In genomic region chr1:224067207-224067606, GRCh38 we compare ENCODE assay signal across 15 cellular contexts. TPM values are rescaled to one million over a fixed set of nuclear protein-coding genes. Genes with fewer than 3 reads are reported as not detected.
DNase-seq lines count a peak whose midpoint lies in the region; ATAC-seq and TF ChIP-seq lines count a peak whose summit lies in the region.
"Had no signal": no experiment of that assay in that cellular context is flagged by ENCODE, and none has a peak within 500 bp of the region (broad histone marks: within the 10 kb centered on the region; RNA-seq: fewer than 3 reads in every experiment).

No MANE protein-coding gene starts in this region.

- RAD21 ChIA-PET in HCT116 (lab: Charles Lee; ENCODE audit: low non-redundant PET in 1 of 2, low total read pairs in 2 of 2, uncharacterized antibody in 2 of 2, unreplicated experiment in 2 of 2): no interaction called here

- no peak for DNase-seq in activated naive CD8-positive, alpha-beta T cell treated with anti-CD3 and anti-CD28 coated beads for 36 hours
- DNase-seq in activated naive CD8-positive, alpha-beta T cell treated with anti-CD3 and anti-CD28 coated beads, Interleukin-2, amount 50 U/mL, for 24 hours: no peak
- DNase-seq in HCT116 (ENCODE audit: low read depth, low spot score) (no peak), T-helper 2 cell (no peak), AG20443 (ENCODE audit: low spot score) (no peak)
- no peak for DNase-seq in activated T-helper 2 cell treated with anti-CD3 and anti-CD28 coated beads, Interferon-gamma antibody, Interleukin-2, Interleukin-4, amounts not matched to agents 10 μg/mL and 5 μg/mL and 100 μg/mL, durations not matched to agents 14 hours and 24 hours and 36 hours (ENCODE audit: low spot score)
- DNase-seq: AML-193, Caco-2, Kasumi-1, NCI-H1105, NCI-H1694, NCI-H524, SIG-M5 had no signal

- no peaks in the 10 kb centered on the region for H4K20me1 ChIP-seq in HCT116 (ENCODE audit: insufficient read depth)

- H3K9ac ChIP-seq in HCT116 (ENCODE audit: low read length) (no peak overlapping the region), skeletal muscle satellite cell (ENCODE audit: low read depth, low read length) (no peak overlapping the region)

- intact Hi-C loops in HCT116 (cut with micrococcal nuclease): no loop called here
- intact Hi-C loops in activated T-helper 2 cell treated with anti-CD3 and anti-CD28 coated beads, Interferon-gamma antibody, Interleukin-2, Interleukin-4, amounts not matched to agents 10 μg/mL and 5 μg/mL and 100 μg/mL, durations not matched to agents 14 hours and 24 hours and 36 hours (cut with micrococcal nuclease): no loop called here

- no peak overlapping the region for H2AFZ ChIP-seq in HCT116 (ENCODE audit: low read depth, low read length, poor library complexity, severe bottlenecking)

- no peak overlapping the region for H3K4me3 Mint-ChIP-seq in activated naive CD8-positive, alpha-beta T cell treated with anti-CD3 and anti-CD28 coated beads for 36 hours
- no peak overlapping the region for H3K4me3 Mint-ChIP-seq in activated naive CD8-positive, alpha-beta T cell treated with anti-CD3 and anti-CD28 coated beads, Interleukin-2, amount 50 U/mL, for 24 hours
- H3K4me3 Mint-ChIP-seq in activated T-helper 2 cell treated with anti-CD3 and anti-CD28 coated beads, Interferon-gamma antibody, Interleukin-2, Interleukin-4, amounts not matched to agents 10 μg/mL and 5 μg/mL and 100 μg/mL, durations not matched to agents 14 hours and 24 hours and 36 hours (ENCODE audit: low read depth): no peak overlapping the region

- H3K4me1 ChIP-seq in HCT116 (ENCODE audit: control insufficient read depth in 1 of 2, insufficient read depth in 2 of 2, low read length in 2 of 2) (peaks cover 11 to 29% of the 10 kb centered on the region in 2 experiments; a peak in 3 of 4 replicates), skeletal muscle satellite cell (ENCODE audit: control insufficient read depth, insufficient read depth, low read length) (peaks cover 31% of the 10 kb centered on the region)

- H3K27me3 ChIP-seq in HCT116 (ENCODE audit: insufficient read depth, low read length) (no peaks in the 10 kb centered on the region), skeletal muscle satellite cell (ENCODE audit: control insufficient read depth, insufficient read depth, low read length) (no peaks in the 10 kb centered on the region)

- no peaks in the 10 kb centered on the region for H3K36me3 ChIP-seq in HCT116 (ENCODE audit: control insufficient read depth in 1 of 2, insufficient read depth in 2 of 2, low read length in 2 of 2)
- no peaks in the 10 kb centered on the region for H3K36me3 ChIP-seq in skeletal muscle satellite cell (ENCODE audit: insufficient read depth, low read length)

- CTCF ChIA-PET in HCT116 (lab: Charles Lee): interaction anchor here (0.7 kb wide), 1 partner anchor 16 kb away, joined by 4 read pairs; no protein-coding TSS in a partner anchor

- H3K36me3 Mint-ChIP-seq in activated naive CD8-positive, alpha-beta T cell treated with anti-CD3 and anti-CD28 coated beads for 36 hours: no peaks in the 10 kb centered on the region
- H3K36me3 Mint-ChIP-seq in activated naive CD8-positive, alpha-beta T cell treated with anti-CD3 and anti-CD28 coated beads, Interleukin-2, amount 50 U/mL, for 24 hours (ENCODE audit: low read depth): no peaks in the 10 kb centered on the region
- H3K36me3 Mint-ChIP-seq in activated T-helper 2 cell treated with anti-CD3 and anti-CD28 coated beads, Interferon-gamma antibody, Interleukin-2, Interleukin-4, amounts not matched to agents 10 μg/mL and 5 μg/mL and 100 μg/mL, durations not matched to agents 14 hours and 24 hours and 36 hours (ENCODE audit: low read depth): no peaks in the 10 kb centered on the region

- no TSS peak for BruUV-seq in HCT116 (replicated peaks; lab: Mats Ljungman, UMichigan)

- no peak for TF ChIP-seq RAD21 in HCT116 (IDR thresholded peaks at IDR 0.05; ENCODE audit: low read depth)

- no peak for TF ChIP-seq POLR2A in HCT116 (IDR thresholded peaks at IDR 0.05; ENCODE audit: borderline replicate concordance, extremely low read depth, insufficient read depth, insufficient read length)

- no peaks in the 10 kb centered on the region for H3K9me2 ChIP-seq in HCT116 (ENCODE audit: insufficient read depth)

- peaks cover 1% of the 10 kb centered on the region for H3K9me3 Mint-ChIP-seq in activated naive CD8-positive, alpha-beta T cell treated with anti-CD3 and anti-CD28 coated beads for 36 hours
- H3K9me3 Mint-ChIP-seq in activated naive CD8-positive, alpha-beta T cell treated with anti-CD3 and anti-CD28 coated beads, Interleukin-2, amount 50 U/mL, for 24 hours: no peaks in the 10 kb centered on the region
- no peaks in the 10 kb centered on the region for H3K9me3 Mint-ChIP-seq in activated T-helper 2 cell treated with anti-CD3 and anti-CD28 coated beads, Interferon-gamma antibody, Interleukin-2, Interleukin-4, amounts not matched to agents 10 μg/mL and 5 μg/mL and 100 μg/mL, durations not matched to agents 14 hours and 24 hours and 36 hours

- ATAC-seq in activated naive CD8-positive, alpha-beta T cell treated with anti-CD3 and anti-CD28 coated beads, Interleukin-2, amount 50 U/mL, for 24 hours: no peak
- ATAC-seq in HCT116: no peak

- no peaks in the 10 kb centered on the region for H3K9me3 ChIP-seq in HCT116 (ENCODE audit: control insufficient read depth in 1 of 2, insufficient read depth in 1 of 2, low read depth in 1 of 2, low read length in 2 of 2)
- no peaks in the 10 kb centered on the region for H3K9me3 ChIP-seq in skeletal muscle satellite cell (replicated peaks; ENCODE audit: low read length)
- H3K9me3 ChIP-seq: Caco-2 had no signal

- H3K27me3 Mint-ChIP-seq in activated naive CD8-positive, alpha-beta T cell treated with anti-CD3 and anti-CD28 coated beads for 36 hours: peaks cover 11% of the 10 kb centered on the region
- peaks cover 7% of the 10 kb centered on the region for H3K27me3 Mint-ChIP-seq in activated naive CD8-positive, alpha-beta T cell treated with anti-CD3 and anti-CD28 coated beads, Interleukin-2, amount 50 U/mL, for 24 hours
- H3K27me3 Mint-ChIP-seq in activated T-helper 2 cell treated with anti-CD3 and anti-CD28 coated beads, Interferon-gamma antibody, Interleukin-2, Interleukin-4, amounts not matched to agents 10 μg/mL and 5 μg/mL and 100 μg/mL, durations not matched to agents 14 hours and 24 hours and 36 hours (ENCODE audit: low read depth): peaks cover 15% of the 10 kb centered on the region

- peak overlapping the region; percentile 10 for H3K27ac Mint-ChIP-seq in activated naive CD8-positive, alpha-beta T cell treated with anti-CD3 and anti-CD28 coated beads for 36 hours
- no peak overlapping the region for H3K27ac Mint-ChIP-seq in activated naive CD8-positive, alpha-beta T cell treated with anti-CD3 and anti-CD28 coated beads, Interleukin-2, amount 50 U/mL, for 24 hours
- peak overlapping the region; percentile 18 for H3K27ac Mint-ChIP-seq in activated T-helper 2 cell treated with anti-CD3 and anti-CD28 coated beads, Interferon-gamma antibody, Interleukin-2, Interleukin-4, amounts not matched to agents 10 μg/mL and 5 μg/mL and 100 μg/mL, durations not matched to agents 14 hours and 24 hours and 36 hours

- no peak overlapping the region for H3K4me3 ChIP-seq in HCT116 (replicated peaks in 1 of 2; ENCODE audit: low read depth in 1 of 2, low read length in 2 of 2)
- no peak overlapping the region for H3K4me3 ChIP-seq in skeletal muscle satellite cell (ENCODE audit: low read length)
- H3K4me3 ChIP-seq: A549 had no signal

- peaks cover 12% of the 10 kb centered on the region for H3K4me1 Mint-ChIP-seq in activated naive CD8-positive, alpha-beta T cell treated with anti-CD3 and anti-CD28 coated beads for 36 hours
- H3K4me1 Mint-ChIP-seq in activated naive CD8-positive, alpha-beta T cell treated with anti-CD3 and anti-CD28 coated beads, Interleukin-2, amount 50 U/mL, for 24 hours: peaks cover 7% of the 10 kb centered on the region
- peaks cover 7% of the 10 kb centered on the region for H3K4me1 Mint-ChIP-seq in activated T-helper 2 cell treated with anti-CD3 and anti-CD28 coated beads, Interferon-gamma antibody, Interleukin-2, Interleukin-4, amounts not matched to agents 10 μg/mL and 5 μg/mL and 100 μg/mL, durations not matched to agents 14 hours and 24 hours and 36 hours (ENCODE audit: low read depth)

- H3K4me2 ChIP-seq in HCT116 (ENCODE audit: low read length) (no peak overlapping the region; the same call in 1 of the 2 replicates), skeletal muscle satellite cell (ENCODE audit: low read length) (peak overlapping the region; percentile 7)
- H3K4me2 ChIP-seq: A549 had no signal

- POLR2A ChIA-PET in HCT116 (lab: Charles Lee): no interaction called here

- no peak for TF ChIP-seq CTCF in HCT116 (IDR thresholded peaks at IDR 0.05 in 2 of 3, conservative IDR thresholded peaks at IDR 0.05 in 1 of 3; ENCODE audit: borderline replicate concordance in 1 of 3, insufficient read depth in 1 of 3, low read depth in 2 of 3, low read length in 2 of 3)

- H3K27ac ChIP-seq in HCT116 (ENCODE audit: low read depth, low read length): no peak overlapping the region
- H3K27ac ChIP-seq: A549 had no signal

- H3K79me2 ChIP-seq in HCT116 (ENCODE audit: insufficient read depth, low read length): no peaks in the 10 kb centered on the region

TF ChIP-seq in HCT116, 20 proteins besides CTCF, POLR2A, EP300 and RAD21:
- TF ChIP-seq, protein P1, sequence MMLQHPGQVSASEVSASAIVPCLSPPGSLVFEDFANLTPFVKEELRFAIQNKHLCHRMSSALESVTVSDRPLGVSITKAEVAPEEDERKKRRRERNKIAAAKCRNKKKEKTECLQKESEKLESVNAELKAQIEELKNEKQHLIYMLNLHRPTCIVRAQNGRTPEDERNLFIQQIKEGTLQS (IDR thresholded peaks at IDR 0.05): 0 out of 2 replicates have a peak, but pooled peaks have one; percentile 9
- TF ChIP-seq CBX3 (IDR thresholded peaks at IDR 0.05; ENCODE audit: low read depth): no peak

RNA-seq across cellular contexts. Expression of gene FBXO28, which starts 46.7 kb away (rescaled TPM):
- 10 to 100 TPM; 28.6 to 29.7 TPM for total RNA-seq in activated naive CD8-positive, alpha-beta T cell treated with anti-CD3 and anti-CD28 coated beads for 36 hours
- total RNA-seq in HCT116 (2021; ENCODE audit: unreplicated experiment): 37.0 TPM
- 13.0 and 18.0 TPM in 2 replicates for polyA plus RNA-seq in HCT116 (2012)
- 22.9 and 24.3 TPM in 2 replicates for total RNA-seq in activated T-helper 2 cell treated with anti-CD3 and anti-CD28 coated beads, Interferon-gamma antibody, Interleukin-2, Interleukin-4, amounts not matched to agents 10 μg/mL and 5 μg/mL and 100 μg/mL, durations not matched to agents 14 hours and 24 hours and 36 hours
- 29.7 and 34.7 TPM in 2 replicates for total RNA-seq in skeletal muscle satellite cell (2012; rRNA removed)
